ENCODE assay signal across 8 cellular contexts in genomic region chr14:22977434-22977683, GRCh38. TPM values are rescaled to one million over a fixed set of nuclear protein-coding genes. Genes with fewer than 3 reads are reported as not detected.
DNase-seq lines count a peak whose midpoint lies in the region; ATAC-seq and TF ChIP-seq lines count a peak whose summit lies in the region.
"Had no signal": no experiment of that assay in that cellular context is flagged by ENCODE, and none has a peak within 500 bp of the region (broad histone marks: within the 10 kb centered on the region; RNA-seq: fewer than 3 reads in every experiment).

No MANE protein-coding gene starts in this region.

- TF ChIP-seq POLR2A in right lobe of liver (IDR thresholded peaks at IDR 0.05) (no peak), vagina (IDR thresholded peaks at IDR 0.05) (no peak)

- no peak for ATAC-seq in heart right ventricle
- ATAC-seq in right lobe of liver, result no peak
- ATAC-seq in GM21381 (IDR thresholded peaks at IDR 0.05; ENCODE audit: unreplicated experiment), result no peak
- ATAC-seq: activated T-cell treated with anti-CD3 and anti-CD28 coated beads, Interleukin-2, amount 50 U/mL, for 4 hours had no signal

- H3K36me3 ChIP-seq in heart right ventricle (peaks cover 0 to 37% (median 0%) of the 10 kb centered on the region in 9 donors), right lobe of liver (peaks cover 0 to 13% (median 3%) of the 10 kb centered on the region in 4 donors), vagina (peaks cover 0 to 23% of the 10 kb centered on the region in 2 donors)

- DNase-seq in heart right ventricle, result no peak
- no peak for DNase-seq in cardiac septum (ENCODE audit: low spot score)
- no peak for DNase-seq in right lobe of liver
- no peak for DNase-seq in vagina (ENCODE audit: extremely low spot score in 2 of 2)
- no peak for DNase-seq in amniotic stem cell (lab: John Stamatoyannopoulos, UW)
- DNase-seq: activated T-cell treated with anti-CD3 and anti-CD28 coated beads, Interleukin-2, amount 50 U/mL, for 4 hours; erythroblast had no signal

- intact Hi-C loops in heart right ventricle (cut with DNase I) (loop anchor here in 1 of 10 donors (1.0 kb wide), 1 partner anchor 19 kb away; no protein-coding TSS in a partner anchor), cardiac septum (cut with DNase I) (no loop called here), right lobe of liver (cut with DNase I) (no loop called here), vagina (cut with DNase I) (loop anchor here (5.0 kb wide), 1 partner anchor 1920 kb away; no protein-coding TSS in a partner anchor)

- H3K4me3 ChIP-seq in heart right ventricle, result no peak overlapping the region
- H3K4me3 ChIP-seq in right lobe of liver, result peak overlapping the region in 1 of 3 donors; percentile 42
- no peak overlapping the region for H3K4me3 ChIP-seq in vagina

- H3K27me3 ChIP-seq in heart right ventricle (peaks cover 0 to 33% (median 0%) of the 10 kb centered on the region in 7 donors), right lobe of liver (no peaks in the 10 kb centered on the region), vagina (no peaks in the 10 kb centered on the region)

- H3K27ac ChIP-seq in heart right ventricle (peak overlapping the region; percentile 9 to 91 (median 74)), right lobe of liver (peak overlapping the region; percentile 64 to 89 (median 86)), vagina (peak overlapping the region; percentile 89)

- H3K9me3 ChIP-seq in heart right ventricle, result no peaks in the 10 kb centered on the region
- H3K9me3 ChIP-seq in right lobe of liver, result no peaks in the 10 kb centered on the region
- H3K9me3 ChIP-seq in vagina, result no peaks in the 10 kb centered on the region

- TF ChIP-seq CTCF in heart right ventricle (IDR thresholded peaks at IDR 0.05) (no peak), right lobe of liver (IDR thresholded peaks at IDR 0.05) (no peak), vagina (IDR thresholded peaks at IDR 0.05) (no peak)

- H3K4me1 ChIP-seq in heart right ventricle, result peaks cover 8 to 69% (median 52%) of the 10 kb centered on the region in 9 donors
- peaks cover 0 to 63% (median 29%) of the 10 kb centered on the region in 4 donors for H3K4me1 ChIP-seq in right lobe of liver
- peaks cover 52% of the 10 kb centered on the region for H3K4me1 ChIP-seq in vagina

RNA-seq across cellular contexts. Expression of gene AJUBA, which starts 5.0 kb away (rescaled TPM):
- total RNA-seq in heart right ventricle (10 to 100 TPM in 6 of 10 donors, 1 to 10 TPM in 4; 5.6 to 25.9 (median 11.1) TPM), cardiac septum (14.0 TPM), right lobe of liver (10 to 100 TPM in 5 of 6 experiments, 1 to 10 TPM in 1; 7.8 to 64.6 (median 54.2) TPM), vagina (21.9 TPM)
- polyA plus RNA-seq in heart right ventricle, result 1 to 10 TPM; 5.3 to 6.0 TPM

RNA-seq across cellular contexts. Expression of gene HAUS4, which starts 20.5 kb away (rescaled TPM):
- total RNA-seq in heart right ventricle (10 to 100 TPM; 13.2 to 30.9 (median 19.3) TPM), cardiac septum (16.5 TPM), right lobe of liver (10 to 100 TPM in 4 of 6 experiments, 1 to 10 TPM in 2; 6.8 to 17.9 (median 12.4) TPM), vagina (65.6 TPM)
- polyA plus RNA-seq in heart right ventricle, result 10 to 100 TPM; 14.9 to 18.2 TPM

RNA-seq across cellular contexts. Expression of gene C14orf93, which starts 32.6 kb away (rescaled TPM):
- total RNA-seq in heart right ventricle, result 1 to 10 TPM; 3.2 to 6.2 (median 4.8) TPM
- polyA plus RNA-seq in heart right ventricle, result 1 to 10 TPM; 3.2 to 6.7 TPM
- total RNA-seq in cardiac septum, result 3.7 TPM
- 1 to 10 TPM; 1.7 to 4.0 (median 3.2) TPM for total RNA-seq in right lobe of liver
- total RNA-seq in vagina, result 16.0 TPM

RNA-seq across cellular contexts. Expression of gene PRMT5, which starts 48.2 kb away (rescaled TPM):
- total RNA-seq in heart right ventricle (10 to 100 TPM; 41.5 to 52.6 (median 48.2) TPM), cardiac septum (40.2 TPM), right lobe of liver (10 to 100 TPM; 22.5 to 32.1 (median 25.7) TPM), vagina (65.6 TPM)
- polyA plus RNA-seq in heart right ventricle, result 10 to 100 TPM in 1 of 2 donors, 1 to 10 TPM in 1; 7.8 to 75.1 TPM

RNA-seq across cellular contexts. Expression of gene PSMB5, which starts 57.3 kb away (rescaled TPM):
- total RNA-seq in heart right ventricle (100 to 1,000 TPM; 111 to 141 (median 122) TPM), cardiac septum (120 TPM), right lobe of liver (10 to 100 TPM; 51.2 to 93.5 (median 59.1) TPM), vagina (92.8 TPM)
- 100 to 1,000 TPM in 1 of 2 donors, 10 to 100 TPM in 1; 35.6 to 206 TPM for polyA plus RNA-seq in heart right ventricle
